In the genomic region with DNA sequence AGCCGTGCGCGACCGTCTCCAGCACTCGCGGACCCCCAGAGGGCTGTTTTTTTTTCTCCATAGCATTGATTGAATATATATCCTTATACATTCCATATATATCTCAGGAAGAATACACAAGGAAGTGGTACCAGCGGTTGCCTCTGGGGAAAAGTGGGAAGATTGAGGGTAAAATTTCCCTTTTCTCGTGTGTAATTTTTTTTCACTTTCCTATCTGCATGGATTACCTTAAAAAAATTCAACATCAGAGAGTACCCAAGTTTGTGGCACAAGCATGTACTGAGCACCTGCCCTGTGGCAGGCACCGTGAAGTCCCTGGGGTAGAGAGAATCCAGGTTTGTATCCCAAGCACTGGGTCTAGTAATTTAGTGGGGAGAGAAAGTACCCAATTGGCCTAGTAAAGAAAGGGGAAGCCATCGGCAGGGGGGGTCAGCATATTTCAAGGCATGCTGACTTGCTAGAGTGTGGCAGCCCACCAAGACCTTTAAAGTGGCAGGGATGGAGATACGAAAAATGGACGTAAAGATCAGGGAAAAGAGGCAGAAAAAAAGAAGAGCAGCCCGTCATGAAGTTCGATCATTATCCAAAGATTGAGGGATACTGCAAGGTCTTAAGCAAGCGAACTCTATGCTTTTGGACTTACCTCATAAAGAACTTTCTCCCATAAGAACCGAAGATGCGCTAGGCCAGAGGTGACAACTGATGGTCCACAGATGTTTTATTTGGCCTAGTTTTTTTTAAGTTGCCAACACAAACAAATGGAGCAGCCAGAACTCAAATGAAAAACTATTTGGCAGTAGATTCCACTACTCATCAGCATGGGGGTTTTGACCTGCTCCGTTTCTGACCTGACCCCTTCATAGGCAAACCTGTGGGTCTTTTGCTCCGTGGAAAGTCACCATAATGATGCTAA, we compare ENCODE assay signal across 8 cellular contexts. TPM values are rescaled to one million over a fixed set of nuclear protein-coding genes. Genes with fewer than 3 reads are reported as not detected.
DNase-seq lines count a peak whose midpoint lies in the region; ATAC-seq and TF ChIP-seq lines count a peak whose summit lies in the region.

No MANE protein-coding gene starts in this region.

- peak overlapping the region; percentile 74 for H3K4me2 ChIP-seq in H9 (ENCODE audit: insufficient read depth, insufficient read length, low read length)

- H3K79me2 ChIP-seq in H9 (ENCODE audit: insufficient read depth, low read length): peaks cover 14% of the 10 kb centered on the region

- ATAC-seq in T-helper 17 cell (no peak), GM18867 (IDR thresholded peaks at IDR 0.05; ENCODE audit: unreplicated experiment) (no peak)

- H3K27ac Mint-ChIP-seq in H9 (peak overlapping the region; percentile 58 to 99 (median 98); a peak in 6 of 7 replicates), T-helper 17 cell (peak overlapping the region; percentile 93)

- no peaks in the 10 kb centered on the region for H3K79me1 ChIP-seq in H9 (ENCODE audit: insufficient read depth, low read depth, low read length, poor library complexity, severe bottlenecking)

- WGBS in H9 (ENCODE audit: extremely low coverage, insufficient read length, low lambda C conversion rate): no CpG with 5 or more reads among the region's 19 CpGs
- 48 to 76% methylated on average over 19 of the region's 19 CpGs for WGBS in sigmoid colon, 2 donors

- H3K36me3 Mint-ChIP-seq in H9 (ENCODE audit: insufficient read depth in 1 of 3, low read depth in 3 of 3): peaks cover 18 to 26% (median 25%) of the 10 kb centered on the region in 3 experiments; a peak in 6 of 7 replicates
- H3K36me3 Mint-ChIP-seq in T-helper 17 cell (ENCODE audit: low read depth): peaks cover 5% of the 10 kb centered on the region

- no peak overlapping the region for H3K18ac ChIP-seq in H9 (ENCODE audit: insufficient read length, low read depth, low read length)

- no peak for TF ChIP-seq POLR2A in sigmoid colon (IDR thresholded peaks at IDR 0.05)

- no peak overlapping the region for H2BK20ac ChIP-seq in H9 (ENCODE audit: low read depth, low read length, poor library complexity, severe bottlenecking)

- H3K27me3 Mint-ChIP-seq in H9 (ENCODE audit: low read depth): no peaks in the 10 kb centered on the region
- H3K27me3 Mint-ChIP-seq in T-helper 17 cell: peaks cover 24% of the 10 kb centered on the region

- H2BK5ac ChIP-seq in H9 (ENCODE audit: insufficient read length, low read length): no peak overlapping the region

- H2BK120ac ChIP-seq in H9 (ENCODE audit: low read depth, low read length, poor library complexity, severe bottlenecking): no peak overlapping the region

- no peak overlapping the region for H4K5ac ChIP-seq in H9 (ENCODE audit: insufficient read length, low read depth, low read length)

- H3K56ac ChIP-seq in H9 (ENCODE audit: insufficient read length, low read depth, low read length): no peak overlapping the region

- no peak overlapping the region for H2AFZ ChIP-seq in H9 (ENCODE audit: low read length)

- H3K36me3 ChIP-seq in sigmoid colon: peaks cover 0 to 16% (median 2%) of the 10 kb centered on the region in 4 donors

- no peak overlapping the region for H4K91ac ChIP-seq in H9 (ENCODE audit: insufficient read length, low read depth, low read length)

- H3K27me3 ChIP-seq in H9 (ENCODE audit: insufficient read depth, low read length) (no peaks in the 10 kb centered on the region), sigmoid colon (no peaks in the 10 kb centered on the region)

- no peaks in the 10 kb centered on the region; a peak in 1 of 5 replicates for H3K9me3 Mint-ChIP-seq in H9

- H3K9ac ChIP-seq in H9 (ENCODE audit: extremely low read depth, insufficient read length, low read length): no peak overlapping the region

- H3K4me3 Mint-ChIP-seq in H9: peak overlapping the region; percentile 85 to 90
- H3K4me3 Mint-ChIP-seq in T-helper 17 cell: peak overlapping the region; percentile 92

- no peak overlapping the region for H3K4ac ChIP-seq in H9 (ENCODE audit: low read depth, low read length)

- H3K27ac ChIP-seq in H9 (ENCODE audit: insufficient read length, low read depth, low read length) (no peak overlapping the region), sigmoid colon (peak overlapping the region; percentile 91 to 97 (median 94))

- H3K23ac ChIP-seq in H9 (ENCODE audit: insufficient read length, low read depth, low read length): no peak overlapping the region

- no peak overlapping the region for H4K8ac ChIP-seq in H9 (replicated peaks; ENCODE audit: insufficient read length, low read depth, low read length)

- no peak overlapping the region for H2BK12ac ChIP-seq in H9 (ENCODE audit: insufficient read length, low read depth, low read length)

- H2AK5ac ChIP-seq in H9 (ENCODE audit: insufficient read length, low read length): no peak overlapping the region

- intact Hi-C loops in sigmoid colon (cut with DNase I): no loop called here

- H3K4me1 ChIP-seq in H9 (ENCODE audit: insufficient read depth, low read length): peaks cover 8% of the 10 kb centered on the region; the same call in 1 of the 2 replicates
- peaks cover 0 to 31% (median 17%) of the 10 kb centered on the region in 4 donors for H3K4me1 ChIP-seq in sigmoid colon

- H4K20me1 ChIP-seq in H9 (ENCODE audit: control insufficient read depth, insufficient read depth, insufficient read length): no peaks in the 10 kb centered on the region

- H3K4me3 ChIP-seq in fibroblast of pulmonary artery (replicated peaks; ENCODE audit: low read depth, low read length) (peak overlapping the region; percentile 62), sigmoid colon (peak overlapping the region in 3 of 4 donors; percentile 68 to 75 (median 73))

- H3T11ph ChIP-seq in H9 (ENCODE audit: low read length): no peak overlapping the region

- TF ChIP-seq CTCF in H9 (conservative IDR thresholded peaks at IDR 0.05) (no peak), fibroblast of pulmonary artery (IDR thresholded peaks at IDR 0.05; ENCODE audit: low read length, missing control alignments) (no peak), sigmoid colon (IDR thresholded peaks at IDR 0.05) (no peak)

- TF ChIP-seq EP300 in sigmoid colon (IDR thresholded peaks at IDR 0.05): no peak

- peaks cover 4% of the 10 kb centered on the region for H3K23me2 ChIP-seq in H9 (ENCODE audit: insufficient read length, low read depth, low read length, poor library complexity, severe bottlenecking)

- H3K4me1 Mint-ChIP-seq in H9 (peaks cover 32 to 39% of the 10 kb centered on the region in 2 experiments), T-helper 17 cell (peaks cover 21% of the 10 kb centered on the region)

- DNase-seq in H9 (no peak), T-helper 17 cell (no peak), fibroblast of pulmonary artery (ENCODE audit: low read depth) (no peak), sigmoid colon (no peak), NCI-H524 (lab: John Stamatoyannopoulos, UW) (no peak), epidermal melanocyte (ENCODE audit: insufficient read length, low spot score) (no peak), NCI-H1092 (lab: John Stamatoyannopoulos, UW) (no peak)

- H3K9me3 ChIP-seq in H9 (ENCODE audit: control insufficient read depth, low read depth, low read length) (no peaks in the 10 kb centered on the region), T-helper 17 cell (ENCODE audit: control insufficient read depth, low read length, poor library complexity, severe bottlenecking) (no peaks in the 10 kb centered on the region), sigmoid colon (no peaks in the 10 kb centered on the region)

- H3K14ac ChIP-seq in H9 (ENCODE audit: insufficient read depth, low read length): no peak overlapping the region

- H2BK15ac ChIP-seq in H9 (ENCODE audit: low read depth, low read length): no peak overlapping the region

RNA-seq across cellular contexts. Expression of gene HMGN1, which starts 1.5 kb away (rescaled TPM):
- total RNA-seq in H9 (2021): 513 and 516 TPM in 2 replicates
- total RNA-seq in T-helper 17 cell: 100 to 1,000 TPM; 183 to 231 TPM
- total RNA-seq in sigmoid colon: 10 to 100 TPM; 48.2 to 73.3 (median 66.4) TPM
- 100 to 1,000 TPM; 166 to 191 (median 174) TPM for polyA plus RNA-seq in sigmoid colon

RNA-seq across cellular contexts. Expression of gene BRWD1, which starts 36.9 kb away (rescaled TPM):
- total RNA-seq in H9 (2021) (43.4 and 48.4 TPM in 2 replicates), T-helper 17 cell (10 to 100 TPM; 71.9 to 81.6 TPM), sigmoid colon (10 to 100 TPM; 53.5 to 92.5 (median 70.4) TPM)
- 10 to 100 TPM in 2 of 3 donors, 1 to 10 TPM in 1; 8.3 to 12.0 (median 11.2) TPM for polyA plus RNA-seq in sigmoid colon
